ENCODE assay signal across 1 cellular context in the genomic region with DNA sequence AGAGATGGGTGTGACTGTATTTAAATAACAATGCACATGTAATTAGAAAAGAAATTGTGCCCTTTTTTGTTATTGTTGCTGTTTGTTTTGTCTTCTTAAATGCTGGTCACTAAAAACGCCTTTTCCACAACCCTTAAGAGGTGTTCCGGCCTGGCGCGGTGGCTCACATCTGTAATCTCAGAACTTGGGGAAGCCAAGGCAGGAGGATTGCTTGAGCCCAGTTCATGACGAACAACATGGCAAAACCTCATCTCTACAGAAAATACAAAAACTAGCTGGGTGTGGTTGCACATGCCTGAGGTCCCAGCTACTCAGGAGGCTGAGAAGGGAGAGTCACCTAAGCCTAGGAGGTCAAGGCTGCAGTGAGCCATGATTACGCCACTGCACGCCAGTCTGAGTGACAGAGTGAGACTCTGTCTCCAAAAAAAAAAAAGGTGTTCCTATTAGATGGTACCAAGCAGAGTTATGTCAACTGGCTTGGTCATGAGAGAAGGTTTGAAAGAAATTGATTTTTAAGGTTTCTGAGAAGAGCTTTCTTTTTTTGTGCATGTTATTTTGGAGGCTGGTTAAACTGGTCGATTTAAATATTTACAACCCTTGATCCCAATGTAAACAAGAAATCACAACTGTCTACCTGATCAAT.
TF ChIP-seq lines count a peak whose summit lies in the region.

No MANE protein-coding gene starts in this region.

TF ChIP-seq in HepG2, 621 proteins besides CTCF, POLR2A, EP300 and RAD21 (continued from another document):
- TF ChIP-seq NR2F6 (IDR thresholded peaks at IDR 0.05) (peak; percentile 89), NR2F6 (CRISPR knock-in tag; IDR thresholded peaks at IDR 0.05) (peak; percentile 96)
